In genomic region chr5:143494595-143494994, GRCh38 we compare ENCODE assay signal across 1 cellular context.
TF ChIP-seq lines count a peak whose summit lies in the region.

No MANE protein-coding gene starts in this region.

TF ChIP-seq in GM23338, 12 proteins besides CTCF, POLR2A, EP300 and RAD21 (continued from another document):
- no peak for TF ChIP-seq ZNF462 (CRISPR knock-in tag; IDR thresholded peaks at IDR 0.05)
- no peak for TF ChIP-seq CREB1 (CRISPR knock-in tag; IDR thresholded peaks at IDR 0.05; ENCODE audit: low read depth)
